ENCODE assay signal across 1 cellular context in the genomic region with DNA sequence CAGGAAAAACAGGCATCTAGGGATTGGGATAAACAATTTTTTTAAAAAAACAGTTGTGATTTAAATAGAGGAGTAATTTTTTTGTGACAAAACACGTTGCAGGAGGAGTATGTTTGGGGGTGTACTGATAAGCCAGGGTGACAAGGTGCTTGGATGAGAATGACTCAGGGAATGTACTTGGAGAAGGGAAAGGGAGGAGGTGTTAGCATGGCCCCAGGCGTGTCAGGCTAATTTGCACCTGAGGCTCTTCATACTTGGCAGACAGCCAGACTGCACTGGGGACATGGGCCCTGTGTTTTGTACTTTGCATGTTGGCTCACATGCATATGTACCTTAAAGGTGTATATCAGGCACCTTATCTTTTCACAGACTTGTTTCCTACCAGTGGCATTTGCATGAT.
A peak's percentile ranks its signal among the peaks of the same experiment; 100 is the strongest.
TF ChIP-seq lines count a peak whose summit lies in the region.

No MANE protein-coding gene starts in this region.

TF ChIP-seq in K562, 482 proteins besides CTCF, POLR2A, EP300 and RAD21 (continued from another document):
- TF ChIP-seq NFIX (CRISPR knock-in tag; IDR thresholded peaks at IDR 0.05; ENCODE audit: low read depth): peak; percentile 39; the same call in 1 of the 2 replicates
- peak; percentile 55 for TF ChIP-seq ARID1B (IDR thresholded peaks at IDR 0.05)
- TF ChIP-seq NR3C1 (CRISPR knock-in tag; IDR thresholded peaks at IDR 0.05): no peak
- TF ChIP-seq, protein P1, sequence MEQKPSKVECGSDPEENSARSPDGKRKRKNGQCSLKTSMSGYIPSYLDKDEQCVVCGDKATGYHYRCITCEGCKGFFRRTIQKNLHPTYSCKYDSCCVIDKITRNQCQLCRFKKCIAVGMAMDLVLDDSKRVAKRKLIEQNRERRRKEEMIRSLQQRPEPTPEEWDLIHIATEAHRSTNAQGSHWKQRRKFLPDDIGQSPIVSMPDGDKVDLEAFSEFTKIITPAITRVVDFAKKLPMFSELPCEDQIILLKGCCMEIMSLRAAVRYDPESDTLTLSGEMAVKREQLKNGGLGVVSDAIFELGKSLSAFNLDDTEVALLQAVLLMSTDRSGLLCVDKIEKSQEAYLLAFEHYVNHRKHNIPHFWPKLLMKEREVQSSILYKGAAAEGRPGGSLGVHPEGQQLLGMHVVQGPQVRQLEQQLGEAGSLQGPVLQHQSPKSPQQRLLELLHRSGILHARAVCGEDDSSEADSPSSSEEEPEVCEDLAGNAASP (IDR thresholded peaks at IDR 0.05): no peak
- TF ChIP-seq ZNF217 (CRISPR knock-in tag; IDR thresholded peaks at IDR 0.05): no peak
- TF ChIP-seq PPARD (CRISPR knock-in tag; IDR thresholded peaks at IDR 0.05): no peak
- TF ChIP-seq ZNF282 (CRISPR knock-in tag; IDR thresholded peaks at IDR 0.05): no peak
- TF ChIP-seq TCF3 (CRISPR knock-in tag; IDR thresholded peaks at IDR 0.05): peak; percentile 59
- no peak for TF ChIP-seq CAMTA2 (CRISPR knock-in tag; conservative IDR thresholded peaks at IDR 0.05)
- TF ChIP-seq, protein P2, sequence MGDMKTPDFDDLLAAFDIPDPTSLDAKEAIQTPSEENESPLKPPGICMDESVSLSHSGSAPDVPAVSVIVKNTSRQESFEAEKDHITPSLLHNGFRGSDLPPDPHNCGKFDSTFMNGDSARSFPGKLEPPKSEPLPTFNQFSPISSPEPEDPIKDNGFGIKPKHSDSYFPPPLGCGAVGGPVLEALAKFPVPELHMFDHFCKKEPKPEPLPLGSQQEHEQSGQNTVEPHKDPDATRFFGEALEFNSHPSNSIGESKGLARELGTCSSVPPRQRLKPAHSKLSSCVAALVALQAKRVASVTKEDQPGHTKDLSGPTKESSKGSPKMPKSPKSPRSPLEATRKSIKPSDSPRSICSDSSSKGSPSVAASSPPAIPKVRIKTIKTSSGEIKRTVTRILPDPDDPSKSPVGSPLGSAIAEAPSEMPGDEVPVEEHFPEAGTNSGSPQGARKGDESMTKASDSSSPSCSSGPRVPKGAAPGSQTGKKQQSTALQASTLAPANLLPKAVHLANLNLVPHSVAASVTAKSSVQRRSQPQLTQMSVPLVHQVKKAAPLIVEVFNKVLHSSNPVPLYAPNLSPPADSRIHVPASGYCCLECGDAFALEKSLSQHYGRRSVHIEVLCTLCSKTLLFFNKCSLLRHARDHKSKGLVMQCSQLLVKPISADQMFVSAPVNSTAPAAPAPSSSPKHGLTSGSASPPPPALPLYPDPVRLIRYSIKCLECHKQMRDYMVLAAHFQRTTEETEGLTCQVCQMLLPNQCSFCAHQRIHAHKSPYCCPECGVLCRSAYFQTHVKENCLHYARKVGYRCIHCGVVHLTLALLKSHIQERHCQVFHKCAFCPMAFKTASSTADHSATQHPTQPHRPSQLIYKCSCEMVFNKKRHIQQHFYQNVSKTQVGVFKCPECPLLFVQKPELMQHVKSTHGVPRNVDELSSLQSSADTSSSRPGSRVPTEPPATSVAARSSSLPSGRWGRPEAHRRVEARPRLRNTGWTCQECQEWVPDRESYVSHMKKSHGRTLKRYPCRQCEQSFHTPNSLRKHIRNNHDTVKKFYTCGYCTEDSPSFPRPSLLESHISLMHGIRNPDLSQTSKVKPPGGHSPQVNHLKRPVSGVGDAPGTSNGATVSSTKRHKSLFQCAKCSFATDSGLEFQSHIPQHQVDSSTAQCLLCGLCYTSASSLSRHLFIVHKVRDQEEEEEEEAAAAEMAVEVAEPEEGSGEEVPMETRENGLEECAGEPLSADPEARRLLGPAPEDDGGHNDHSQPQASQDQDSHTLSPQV (IDR thresholded peaks at IDR 0.05): peak; percentile 60; the same call in 1 of the 2 replicates
- TF ChIP-seq, protein P3, sequence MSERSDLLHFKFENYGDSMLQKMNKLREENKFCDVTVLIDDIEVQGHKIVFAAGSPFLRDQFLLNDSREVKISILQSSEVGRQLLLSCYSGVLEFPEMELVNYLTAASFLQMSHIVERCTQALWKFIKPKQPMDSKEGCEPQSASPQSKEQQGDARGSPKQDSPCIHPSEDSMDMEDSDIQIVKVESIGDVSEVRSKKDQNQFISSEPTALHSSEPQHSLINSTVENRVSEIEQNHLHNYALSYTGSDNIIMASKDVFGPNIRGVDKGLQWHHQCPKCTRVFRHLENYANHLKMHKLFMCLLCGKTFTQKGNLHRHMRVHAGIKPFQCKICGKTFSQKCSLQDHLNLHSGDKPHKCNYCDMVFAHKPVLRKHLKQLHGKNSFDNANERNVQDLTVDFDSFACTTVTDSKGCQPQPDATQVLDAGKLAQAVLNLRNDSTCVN (CRISPR knock-in tag; IDR thresholded peaks at IDR 0.05): no peak
- no peak for TF ChIP-seq ZNF347 (CRISPR knock-in tag; IDR thresholded peaks at IDR 0.05; ENCODE audit: low read depth)
- peak; percentile 68 for TF ChIP-seq NFE2 (IDR thresholded peaks at IDR 0.05; ENCODE audit: low read depth)
- no peak for TF ChIP-seq ZNF316 (IDR thresholded peaks at IDR 0.05)
- TF ChIP-seq ZC3H11A (IDR thresholded peaks at IDR 0.05; ENCODE audit: low read depth, low read length): no peak
- TF ChIP-seq, protein P4, sequence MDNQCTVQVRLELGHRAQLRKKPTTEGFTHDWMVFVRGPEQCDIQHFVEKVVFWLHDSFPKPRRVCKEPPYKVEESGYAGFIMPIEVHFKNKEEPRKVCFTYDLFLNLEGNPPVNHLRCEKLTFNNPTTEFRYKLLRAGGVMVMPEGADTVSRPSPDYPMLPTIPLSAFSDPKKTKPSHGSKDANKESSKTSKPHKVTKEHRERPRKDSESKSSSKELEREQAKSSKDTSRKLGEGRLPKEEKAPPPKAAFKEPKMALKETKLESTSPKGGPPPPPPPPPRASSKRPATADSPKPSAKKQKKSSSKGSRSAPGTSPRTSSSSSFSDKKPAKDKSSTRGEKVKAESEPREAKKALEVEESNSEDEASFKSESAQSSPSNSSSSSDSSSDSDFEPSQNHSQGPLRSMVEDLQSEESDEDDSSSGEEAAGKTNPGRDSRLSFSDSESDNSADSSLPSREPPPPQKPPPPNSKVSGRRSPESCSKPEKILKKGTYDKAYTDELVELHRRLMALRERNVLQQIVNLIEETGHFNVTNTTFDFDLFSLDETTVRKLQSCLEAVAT (IDR thresholded peaks at IDR 0.05): no peak
- TF ChIP-seq JUND (IDR thresholded peaks at IDR 0.05; ENCODE audit: borderline replicate concordance, low read depth, low read length): peak; percentile 22; the same call in 1 of the 2 replicates
- peak; percentile 35; the same call in 1 of the 3 replicates for TF ChIP-seq JUND (tag; IDR thresholded peaks at IDR 0.05; ENCODE audit: borderline replicate concordance, low read depth, low read length)
- TF ChIP-seq, protein P5, sequence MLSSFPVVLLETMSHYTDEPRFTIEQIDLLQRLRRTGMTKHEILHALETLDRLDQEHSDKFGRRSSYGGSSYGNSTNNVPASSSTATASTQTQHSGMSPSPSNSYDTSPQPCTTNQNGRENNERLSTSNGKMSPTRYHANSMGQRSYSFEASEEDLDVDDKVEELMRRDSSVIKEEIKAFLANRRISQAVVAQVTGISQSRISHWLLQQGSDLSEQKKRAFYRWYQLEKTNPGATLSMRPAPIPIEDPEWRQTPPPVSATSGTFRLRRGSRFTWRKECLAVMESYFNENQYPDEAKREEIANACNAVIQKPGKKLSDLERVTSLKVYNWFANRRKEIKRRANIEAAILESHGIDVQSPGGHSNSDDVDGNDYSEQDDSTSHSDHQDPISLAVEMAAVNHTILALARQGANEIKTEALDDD (IDR thresholded peaks at IDR 0.05): no peak
- TF ChIP-seq, protein P6, sequence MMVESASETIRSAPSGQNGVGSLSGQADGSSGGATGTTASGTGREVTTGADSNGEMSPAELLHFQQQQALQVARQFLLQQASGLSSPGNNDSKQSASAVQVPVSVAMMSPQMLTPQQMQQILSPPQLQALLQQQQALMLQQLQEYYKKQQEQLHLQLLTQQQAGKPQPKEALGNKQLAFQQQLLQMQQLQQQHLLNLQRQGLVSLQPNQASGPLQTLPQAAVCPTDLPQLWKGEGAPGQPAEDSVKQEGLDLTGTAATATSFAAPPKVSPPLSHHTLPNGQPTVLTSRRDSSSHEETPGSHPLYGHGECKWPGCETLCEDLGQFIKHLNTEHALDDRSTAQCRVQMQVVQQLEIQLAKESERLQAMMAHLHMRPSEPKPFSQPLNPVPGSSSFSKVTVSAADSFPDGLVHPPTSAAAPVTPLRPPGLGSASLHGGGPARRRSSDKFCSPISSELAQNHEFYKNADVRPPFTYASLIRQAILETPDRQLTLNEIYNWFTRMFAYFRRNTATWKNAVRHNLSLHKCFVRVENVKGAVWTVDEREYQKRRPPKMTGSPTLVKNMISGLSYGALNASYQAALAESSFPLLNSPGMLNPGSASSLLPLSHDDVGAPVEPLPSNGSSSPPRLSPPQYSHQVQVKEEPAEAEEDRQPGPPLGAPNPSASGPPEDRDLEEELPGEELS (CRISPR knock-in tag; IDR thresholded peaks at IDR 0.05; ENCODE audit: borderline replicate concordance): no peak
- TF ChIP-seq, protein P7, sequence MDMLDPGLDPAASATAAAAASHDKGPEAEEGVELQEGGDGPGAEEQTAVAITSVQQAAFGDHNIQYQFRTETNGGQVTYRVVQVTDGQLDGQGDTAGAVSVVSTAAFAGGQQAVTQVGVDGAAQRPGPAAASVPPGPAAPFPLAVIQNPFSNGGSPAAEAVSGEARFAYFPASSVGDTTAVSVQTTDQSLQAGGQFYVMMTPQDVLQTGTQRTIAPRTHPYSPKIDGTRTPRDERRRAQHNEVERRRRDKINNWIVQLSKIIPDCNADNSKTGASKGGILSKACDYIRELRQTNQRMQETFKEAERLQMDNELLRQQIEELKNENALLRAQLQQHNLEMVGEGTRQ (CRISPR knock-in tag; IDR thresholded peaks at IDR 0.05): no peak
- TF ChIP-seq SMARCA4 (IDR thresholded peaks at IDR 0.05): peak; percentile 18; the same call in 1 of the 2 replicates
- no peak for TF ChIP-seq CCAR2 (IDR thresholded peaks at IDR 0.05; ENCODE audit: low read depth, low read length)
- peak; percentile 23; the same call in 1 of the 2 replicates for TF ChIP-seq NCOR1 (IDR thresholded peaks at IDR 0.05)
- no peak for TF ChIP-seq JUNB (CRISPR knock-in tag; conservative IDR thresholded peaks at IDR 0.05)
- no peak for TF ChIP-seq FOXJ3 (CRISPR knock-in tag; IDR thresholded peaks at IDR 0.05)
- no peak for TF ChIP-seq BRCA1 (IDR thresholded peaks at IDR 0.05)
- TF ChIP-seq BRCA1 (CRISPR knock-in tag; IDR thresholded peaks at IDR 0.05): no peak
- TF ChIP-seq MXI1 (IDR thresholded peaks at IDR 0.05; ENCODE audit: low read depth, low read length): no peak
- no peak for TF ChIP-seq ZNF830 (CRISPR knock-in tag; IDR thresholded peaks at IDR 0.05)
- TF ChIP-seq C11orf30 (IDR thresholded peaks at IDR 0.05; ENCODE audit: low read depth): peak; percentile 38; the same call in 1 of the 2 replicates
- no peak for TF ChIP-seq ZNF212 (CRISPR knock-in tag; IDR thresholded peaks at IDR 0.05)
- TF ChIP-seq CBX5 (IDR thresholded peaks at IDR 0.05; ENCODE audit: borderline replicate concordance, low read depth): no peak
- TF ChIP-seq NR2C2 (CRISPR knock-in tag; IDR thresholded peaks at IDR 0.05): no peak
- 0 out of 2 replicates have a peak, but pooled peaks have one; percentile 31 for TF ChIP-seq NR2C2 (tag; IDR thresholded peaks at IDR 0.05)
- TF ChIP-seq TAL1 (IDR thresholded peaks at IDR 0.05): peak; percentile 53
